5 cellular contexts compared by ENCODE assay signal in the genomic region with DNA sequence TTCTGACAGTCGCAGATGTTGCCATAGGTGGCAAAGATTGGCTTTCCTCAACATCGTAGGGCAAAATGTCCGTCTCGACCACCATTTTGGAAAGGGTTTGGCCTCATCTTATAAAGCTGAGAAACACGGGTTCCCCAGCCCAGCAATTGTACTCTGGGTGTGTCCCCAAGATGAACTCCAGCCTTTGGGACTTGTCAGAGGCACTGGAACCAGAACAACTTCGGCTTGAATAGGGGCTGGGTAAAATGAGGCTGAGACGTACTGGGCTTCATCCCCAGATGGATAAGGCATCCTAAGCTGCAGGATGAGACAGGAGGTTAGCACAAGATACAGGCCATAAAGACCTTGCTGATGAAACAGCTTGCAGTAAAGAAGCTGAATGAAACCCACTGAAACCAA.
"Had no signal": no experiment of that assay in that cellular context is flagged by ENCODE, and none has a peak within 500 bp of the region (broad histone marks: within the 10 kb centered on the region; RNA-seq: fewer than 3 reads in every experiment).

No MANE protein-coding gene starts in this region.

- H3K4me3 ChIP-seq: GM23338 had no signal

- FAIRE-seq: HTR-8/SVneo had no signal

- ATAC-seq: GM23338 had no signal

- H3K4me2 ChIP-seq: GM23338 had no signal

- DNase-seq: H7, HCEC 1CT, IMR-90 had no signal
